In genomic region chr1:204487256-204487615, GRCh38 we compare ENCODE assay signal across 21 cellular contexts.
"Had no signal": no experiment of that assay in that cellular context is flagged by ENCODE, and none has a peak within 500 bp of the region (broad histone marks: within the 10 kb centered on the region; RNA-seq: fewer than 3 reads in every experiment).

No MANE protein-coding gene starts in this region.

- H3K36me3 ChIP-seq: neutrophil, upper lobe of right lung had no signal

- H3K9me3 ChIP-seq: neutrophil, upper lobe of right lung had no signal

- H3K9ac ChIP-seq: parathyroid adenoma had no signal

- H3K4me3 ChIP-seq: upper lobe of right lung had no signal

- DNase-seq: activated CD4-positive, alpha-beta T cell treated with anti-CD3 and anti-CD28 coated beads, Interleukin-2, amount 10 ng/mL, durations not matched to agents 24 days and 14 days; activated CD8-positive, alpha-beta T cell treated with anti-CD3 and anti-CD28 coated beads for 36 hours; activated effector memory CD4-positive, alpha-beta T cell treated with Interleukin-2 at 50 U/mL for 16 hours; activated naive CD4-positive, alpha-beta T cell treated with anti-CD3 and anti-CD28 coated beads, Interleukin-2, amount 10 ng/mL, durations not matched to agents 7 days and 5 days; activated naive CD8-positive, alpha-beta T cell treated with anti-CD3 and anti-CD28 coated beads, Interleukin-2, amount 50 U/mL, for 24 hours; activated T-cell treated with anti-CD3 and anti-CD28 coated beads, Interleukin-2, amount 50 U/mL, for 24 hours; cerebellar nuclear complex; cortex of kidney; effector CD4-positive, alpha-beta T cell; left cardiac atrium; natural killer cell; stimulated activated CD4-positive, alpha-beta T cell treated with anti-CD3 and anti-CD28 coated beads, Interleukin-4, amount 100 ng/mL, for 4 hours; T-helper 1 cell; T-helper 9 cell; upper lobe of right lung had no signal

- H3K27me3 ChIP-seq: upper lobe of right lung had no signal

- H3K27ac ChIP-seq: neutrophil, parathyroid adenoma, upper lobe of right lung had no signal

- FAIRE-seq: bronchial epithelial cell, islet of Langerhans had no signal

- H2AFZ ChIP-seq: parathyroid adenoma had no signal

- ATAC-seq: activated CD8-positive, alpha-beta T cell treated with anti-CD3 and anti-CD28 coated beads for 36 hours; activated naive CD8-positive, alpha-beta T cell treated with anti-CD3 and anti-CD28 coated beads, Interleukin-2, amount 50 U/mL, for 24 hours; left cardiac atrium; natural killer cell; sciatic nerve; stimulated activated memory B cell treated with anti-CD40 and anti-IgM and Interleukin-4, amounts not matched to agents 10 μg/mL and 1 μg/mL and 100 μg/mL, for 72 hours had no signal
